Comparison of ENCODE assay signal across 16 cellular contexts in the genomic region with DNA sequence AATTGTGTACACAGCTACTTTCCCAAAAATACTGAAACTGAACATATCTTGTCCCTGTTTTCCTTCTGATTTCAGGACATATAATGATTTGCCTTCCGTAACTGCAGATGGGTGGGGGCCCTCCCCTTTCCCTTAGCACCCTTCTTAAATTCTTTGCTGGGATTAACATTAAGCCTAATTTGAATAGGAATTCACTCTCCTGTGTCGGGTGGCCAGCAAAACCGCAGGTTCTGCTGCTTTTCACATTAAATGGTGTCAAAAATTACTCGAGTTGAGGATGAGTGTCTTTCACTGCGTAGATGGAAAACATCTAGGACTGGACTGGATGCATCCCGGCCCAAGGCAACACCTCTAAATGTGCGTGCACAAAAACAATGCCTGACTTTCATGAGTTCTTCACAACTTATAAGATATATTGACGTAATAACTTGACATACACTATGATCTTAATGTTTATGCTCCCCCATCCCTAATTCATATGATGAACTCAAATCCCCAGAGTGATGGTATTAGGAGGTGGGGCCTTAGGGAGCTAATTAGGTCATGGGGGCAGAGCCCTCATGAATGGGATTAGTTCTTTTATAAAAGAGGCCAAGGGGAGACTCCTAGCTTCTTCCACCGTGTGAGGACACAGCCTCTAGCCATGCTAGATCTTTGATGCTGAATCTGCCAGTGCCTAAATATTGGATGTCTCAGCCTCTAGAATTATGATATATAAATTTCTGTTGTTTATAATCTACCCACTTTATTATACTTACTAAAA.
DNase-seq lines count a peak whose midpoint lies in the region; ATAC-seq and TF ChIP-seq lines count a peak whose summit lies in the region.
"Had no signal": no experiment of that assay in that cellular context is flagged by ENCODE, and none has a peak within 500 bp of the region (broad histone marks: within the 10 kb centered on the region; RNA-seq: fewer than 3 reads in every experiment).

No MANE protein-coding gene starts in this region.

- TF ChIP-seq EP300 in sigmoid colon (IDR thresholded peaks at IDR 0.05) = no peak

- ATAC-seq in GM21717 (IDR thresholded peaks at IDR 0.05; ENCODE audit: unreplicated experiment) = no peak
- ATAC-seq: CD8-positive, alpha-beta T cell had no signal

- H3K36me3 ChIP-seq in HAP-1 (replicated peaks) (no peaks in the 10 kb centered on the region), NT2/D1 (ENCODE audit: insufficient read depth, insufficient read length, low read length) (no peaks in the 10 kb centered on the region), sigmoid colon (no peaks in the 10 kb centered on the region)
- no peaks in the 10 kb centered on the region for H3K36me3 ChIP-seq in CD8-positive, alpha-beta memory T cell (ENCODE audit: insufficient read depth, low read length)
- H3K36me3 ChIP-seq: MG63 had no signal

- H3K4me1 ChIP-seq in HAP-1 = peaks cover 21% of the 10 kb centered on the region
- no peaks in the 10 kb centered on the region for H3K4me1 ChIP-seq in NT2/D1 (ENCODE audit: insufficient read depth, insufficient read length)
- H3K4me1 ChIP-seq in sigmoid colon = no peaks in the 10 kb centered on the region
- no peaks in the 10 kb centered on the region for H3K4me1 ChIP-seq in CD8-positive, alpha-beta memory T cell (ENCODE audit: insufficient read depth, low read length)

- H3K9me3 ChIP-seq in HAP-1 (no peaks in the 10 kb centered on the region), NT2/D1 (ENCODE audit: insufficient read depth, low read length) (no peaks in the 10 kb centered on the region), sigmoid colon (no peaks in the 10 kb centered on the region)
- no peaks in the 10 kb centered on the region for H3K9me3 ChIP-seq in CD8-positive, alpha-beta memory T cell (ENCODE audit: low read length)
- H3K9me3 ChIP-seq: MG63 had no signal

- in situ Hi-C loops in HAP-1 (cut with MboI; ENCODE audit: low sequenced_read_pairs) = no loop called here

- peak; percentile 69 to 90 for DNase-seq in HAP-1 (ENCODE audit: low spot score in 2 of 2)
- peak; percentile 55 for DNase-seq in NT2/D1 (ENCODE audit: low read depth, low spot score)
- DNase-seq in glutamatergic neuron = no peak
- no peak for DNase-seq in sigmoid colon
- no peak for DNase-seq in activated effector memory CD4-positive, alpha-beta T cell treated with anti-CD3 and anti-CD28 coated beads, Interleukin-2, amount 50 U/mL, for 16 hours
- no peak for DNase-seq in CD8-positive, alpha-beta memory T cell
- DNase-seq: CD8-positive, alpha-beta T cell; DMS 273 treated with DMSO at 0.1 percent for 48 hours; HFFc6; MG63; NCI-H1105; NCI-H1694 treated with DMSO at 0.1 percent for 48 hours; NCI-H345; NCI-H748 treated with DMSO at 0.1 percent for 48 hours; SIG-M5 had no signal

- H3K4me3 Mint-ChIP-seq in glutamatergic neuron (ENCODE audit: unreplicated experiment) = peak overlapping the region; percentile 7
- no peak overlapping the region for H3K4me3 Mint-ChIP-seq in CD8-positive, alpha-beta memory T cell
- H3K4me3 Mint-ChIP-seq: CD8-positive, alpha-beta T cell; HFFc6 had no signal

- H3K9ac ChIP-seq in NT2/D1 (ENCODE audit: insufficient read length, low read depth) = no peak overlapping the region

- H3K9me3 Mint-ChIP-seq in glutamatergic neuron (ENCODE audit: unreplicated experiment) = peaks cover 12% of the 10 kb centered on the region
- no peaks in the 10 kb centered on the region for H3K9me3 Mint-ChIP-seq in CD8-positive, alpha-beta memory T cell
- H3K9me3 Mint-ChIP-seq: CD8-positive, alpha-beta T cell; HFFc6 had no signal

- H3K4me3 ChIP-seq in HAP-1 (no peak overlapping the region), NT2/D1 (ENCODE audit: insufficient read length, low read depth) (no peak overlapping the region), sigmoid colon (no peak overlapping the region)
- no peak overlapping the region for H3K4me3 ChIP-seq in CD8-positive, alpha-beta memory T cell (ENCODE audit: low read length)
- H3K4me3 ChIP-seq: MG63 had no signal

- peaks cover 9% of the 10 kb centered on the region for H3K27me3 Mint-ChIP-seq in glutamatergic neuron (ENCODE audit: unreplicated experiment)
- H3K27me3 Mint-ChIP-seq in CD8-positive, alpha-beta memory T cell = peaks cover 0 to 2% of the 10 kb centered on the region in 2 donors

- no peaks in the 10 kb centered on the region for H3K27me3 ChIP-seq in HAP-1 (ENCODE audit: low read depth)
- H3K27me3 ChIP-seq in NT2/D1 (ENCODE audit: insufficient read depth, insufficient read length) = no peaks in the 10 kb centered on the region
- H3K27me3 ChIP-seq in sigmoid colon = no peaks in the 10 kb centered on the region
- no peaks in the 10 kb centered on the region for H3K27me3 ChIP-seq in CD8-positive, alpha-beta memory T cell (ENCODE audit: insufficient read depth, low read length, poor library complexity, severe bottlenecking)
- H3K27me3 ChIP-seq: MG63 had no signal

- H3K4me1 Mint-ChIP-seq in glutamatergic neuron (ENCODE audit: low read depth, unreplicated experiment) = peaks cover 33% of the 10 kb centered on the region
- no peaks in the 10 kb centered on the region for H3K4me1 Mint-ChIP-seq in CD8-positive, alpha-beta memory T cell

- intact Hi-C loops in sigmoid colon (cut with DNase I) = no loop called here

- CTCF ChIA-PET in CD8-positive, alpha-beta memory T cell (lab: Charles Lee) = no interaction called here

- WGBS in sigmoid colon, 2 donors = 85 to 91% methylated on average over 9 of the region's 9 CpGs

- no peak for TF ChIP-seq CTCF in glutamatergic neuron (IDR thresholded peaks at IDR 0.05; ENCODE audit: partially characterized antibody, unreplicated experiment)
- TF ChIP-seq CTCF in sigmoid colon (IDR thresholded peaks at IDR 0.05) = no peak

- H3K27ac ChIP-seq in sigmoid colon = peak overlapping the region; percentile 2 to 44 (median 11)
- no peak overlapping the region for H3K27ac ChIP-seq in CD8-positive, alpha-beta memory T cell (ENCODE audit: low read depth, low read length)

- TF ChIP-seq POLR2A in sigmoid colon (IDR thresholded peaks at IDR 0.05) = no peak

- H3K36me3 Mint-ChIP-seq in glutamatergic neuron (ENCODE audit: unreplicated experiment) = peaks cover 6% of the 10 kb centered on the region
- H3K36me3 Mint-ChIP-seq in CD8-positive, alpha-beta memory T cell = peaks cover 0 to 4% (median 2%) of the 10 kb centered on the region in 3 donors

- POLR2A ChIA-PET in CD8-positive, alpha-beta memory T cell (lab: Charles Lee) = no interaction called here

- H3K27ac Mint-ChIP-seq in glutamatergic neuron (ENCODE audit: unreplicated experiment) = no peak overlapping the region
- no peak overlapping the region for H3K27ac Mint-ChIP-seq in CD8-positive, alpha-beta memory T cell
- H3K27ac Mint-ChIP-seq: CD8-positive, alpha-beta T cell; HFFc6 had no signal

Comparison
In these comparisons a context has a peak if more than half of its experiments do, and no peak if none do; other contexts are left out.
1. DNase-seq: peak in HAP-1 (2 of 2) and NT2/D1 (single experiment); none in glutamatergic neuron (single experiment), sigmoid colon (single experiment), activated effector memory CD4-positive, alpha-beta T cell treated with anti-CD3 and anti-CD28 coated beads, Interleukin-2, amount 50 U/mL, for 16 hours (single experiment) and CD8-positive, alpha-beta memory T cell (0 of 5).